22 cellular contexts compared by ENCODE assay signal in genomic region chr22:46659059-46659790, GRCh38.
"Had no signal": no experiment of that assay in that cellular context is flagged by ENCODE, and none has a peak within 500 bp of the region (broad histone marks: within the 10 kb centered on the region; RNA-seq: fewer than 3 reads in every experiment).

No MANE protein-coding gene starts in this region.

- H3K27ac Mint-ChIP-seq: activated CD4-positive, alpha-beta T cell treated with anti-CD3 and anti-CD28 coated beads, Interleukin-2, amount 10 ng/mL, durations not matched to agents 7 days and 5 days; activated CD8-positive, alpha-beta T cell treated with anti-CD3 and anti-CD28 coated beads, Interleukin-2, amount 10 ng/mL, durations not matched to agents 7 days and 5 days; memory B cell; nephron progenitor cell; stimulated activated naive B cell treated with anti-CD40 and anti-IgM and Interleukin-4, amounts not matched to agents 10 μg/mL and 1 μg/mL and 100 μg/mL, for 72 hours had no signal

- H3K27me3 Mint-ChIP-seq: activated CD4-positive, alpha-beta T cell treated with anti-CD3 and anti-CD28 coated beads, Interleukin-2, amount 10 ng/mL, durations not matched to agents 7 days and 5 days; memory B cell; stimulated activated naive B cell treated with anti-CD40 and anti-IgM and Interleukin-4, amounts not matched to agents 10 μg/mL and 1 μg/mL and 100 μg/mL, for 72 hours had no signal

- H3K4me1 ChIP-seq: uterus had no signal

- H3K36me3 ChIP-seq: cardiac muscle cell, uterus, WERI-Rb-1 had no signal

- H3K27me3 ChIP-seq: body of pancreas, cardiac muscle cell, gastrocnemius medialis, uterus had no signal

- H2AFZ ChIP-seq: parathyroid adenoma had no signal

- H3K27ac ChIP-seq: parathyroid adenoma, uterus, WERI-Rb-1 had no signal

- DNase-seq: activated CD4-positive, alpha-beta T cell treated with anti-CD3 and anti-CD28 coated beads, Interleukin-2, amount 10 ng/mL, durations not matched to agents 7 days and 5 days; activated CD4-positive, CD25-positive, alpha-beta regulatory T cell treated with anti-CD3 and anti-CD28 coated beads, Interleukin-2, amount 50 U/mL, for 72 hours; activated CD8-positive, alpha-beta T cell treated with anti-CD3 and anti-CD28 coated beads, Interleukin-2, amount 10 ng/mL, durations not matched to agents 7 days and 5 days; anterior cingulate cortex; body of pancreas; dermis blood vessel endothelial cell; effector CD8-positive, alpha-beta T cell; head of caudate nucleus; left cardiac atrium; nephron progenitor cell; nucleus accumbens; stimulated activated CD4-positive, alpha-beta T cell treated with anti-CD3 and anti-CD28 coated beads, Interleukin-2, amount 100 ng/mL, for 24 hours; stimulated activated naive B cell treated with anti-CD40 and anti-IgM and Interleukin-4, amounts not matched to agents 10 μg/mL and 1 μg/mL and 100 μg/mL, for 72 hours; trophoblast cell; uterus; WERI-Rb-1 had no signal

- ATAC-seq: activated CD8-positive, alpha-beta T cell treated with anti-CD3 and anti-CD28 coated beads, Interleukin-2, amount 10 ng/mL, durations not matched to agents 7 days and 5 days; body of pancreas; left cardiac atrium; sciatic nerve; stimulated activated naive B cell treated with anti-CD40 and anti-IgM and Interleukin-4, amounts not matched to agents 10 μg/mL and 1 μg/mL and 100 μg/mL, for 72 hours had no signal

- H3K4me3 Mint-ChIP-seq: activated CD4-positive, alpha-beta T cell treated with anti-CD3 and anti-CD28 coated beads, Interleukin-2, amount 10 ng/mL, durations not matched to agents 7 days and 5 days; activated CD8-positive, alpha-beta T cell treated with anti-CD3 and anti-CD28 coated beads, Interleukin-2, amount 10 ng/mL, durations not matched to agents 7 days and 5 days; memory B cell; nephron progenitor cell; T-helper 1 cell treated with Interleukin-12 subunit alpha and Interleukin-12 subunit beta and Interleukin-4 antibody, amounts not matched to agents 30 μg/mL and 1 μg/mL, for 36 hours had no signal

- H3K4me3 ChIP-seq: body of pancreas, cardiac muscle cell, gastrocnemius medialis, uterus had no signal

- H3K9me3 ChIP-seq: body of pancreas, gastrocnemius medialis, uterus had no signal

- H3K9ac ChIP-seq: parathyroid adenoma had no signal

- H3K9me3 Mint-ChIP-seq: activated CD4-positive, alpha-beta T cell treated with anti-CD3 and anti-CD28 coated beads, Interleukin-2, amount 10 ng/mL, durations not matched to agents 7 days and 5 days; memory B cell; nephron progenitor cell; stimulated activated naive B cell treated with anti-CD40 and anti-IgM and Interleukin-4, amounts not matched to agents 10 μg/mL and 1 μg/mL and 100 μg/mL, for 72 hours; T-helper 1 cell treated with Interleukin-12 subunit alpha and Interleukin-12 subunit beta and Interleukin-4 antibody, amounts not matched to agents 30 μg/mL and 1 μg/mL, for 36 hours had no signal
